ENCODE assay signal across 8 cellular contexts in the genomic region with DNA sequence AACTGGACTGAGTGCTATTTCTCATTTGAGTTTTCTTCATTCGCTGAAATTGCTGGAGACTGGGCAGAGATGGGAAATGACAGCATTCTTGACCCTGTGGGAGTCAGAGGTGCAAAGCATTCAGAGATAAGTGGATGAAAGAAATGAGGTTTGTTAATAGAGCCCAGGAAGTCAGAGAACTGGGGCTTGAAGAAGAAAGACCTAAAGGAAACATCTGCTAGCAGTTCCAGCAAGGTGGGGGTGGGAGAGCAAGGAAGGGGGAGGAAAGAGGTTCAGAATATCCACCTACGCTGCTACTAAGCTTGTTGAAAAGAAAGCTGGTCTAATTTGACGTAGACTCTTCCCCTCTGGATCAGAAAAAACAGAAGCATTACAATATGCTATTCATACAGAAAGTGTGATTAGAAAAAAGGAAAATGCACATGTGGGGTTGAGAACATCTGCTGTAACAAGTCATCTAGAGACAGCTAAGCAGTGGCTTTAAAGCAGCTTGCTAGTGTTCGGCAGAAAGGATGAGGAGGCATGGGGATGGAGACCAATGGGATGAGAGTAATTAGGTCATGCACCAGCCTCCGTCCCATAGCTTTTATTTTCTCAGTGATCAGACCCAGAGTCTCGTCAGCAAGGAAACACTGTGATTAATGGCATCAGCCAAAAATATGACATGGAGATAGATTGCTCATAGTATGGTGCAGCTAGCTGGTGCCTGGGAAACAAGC.
DNase-seq lines count a peak whose midpoint lies in the region; ATAC-seq and TF ChIP-seq lines count a peak whose summit lies in the region.

No MANE protein-coding gene starts in this region.

- H3K36me3 ChIP-seq in GM06990 (ENCODE audit: control insufficient read depth, insufficient read depth, low read length) (no peaks in the 10 kb centered on the region), HUES48 (ENCODE audit: control insufficient read depth, insufficient read depth, low read length) (0 out of 2 replicates have a peak, but pooled peaks cover 4% of the 10 kb centered on the region)

- H3K27me3 ChIP-seq in GM06990 (replicated peaks; ENCODE audit: control insufficient read depth, insufficient read depth, low read length): no peaks in the 10 kb centered on the region
- H3K27me3 ChIP-seq in HUES48 (ENCODE audit: control insufficient read depth, insufficient read depth, low read length): no peaks in the 10 kb centered on the region

- peak; percentile 72 for DNase-seq in GM06990 (ENCODE audit: extremely low read depth, insufficient read length)
- no peak for DNase-seq in coronary artery (ENCODE audit: low spot score)
- peak; percentile 85 for DNase-seq in stimulated activated CD4-positive, alpha-beta T cell treated with anti-CD3 and anti-CD28 coated beads, Interleukin-1b, Interleukin-23, amount 100 ng/mL, for 48 hours
- DNase-seq in NCI-H1105 (lab: John Stamatoyannopoulos, UW): no peak
- no peak for DNase-seq in SKM-1 (lab: John Stamatoyannopoulos, UW; ENCODE audit: unreplicated experiment)
- DNase-seq in GM03348 (ENCODE audit: low spot score): no peak

- no peak for TF ChIP-seq CTCF in GM06990 (IDR thresholded peaks at IDR 0.05; ENCODE audit: insufficient read depth, low read length, poor library complexity, severe bottlenecking)
- TF ChIP-seq CTCF in coronary artery (IDR thresholded peaks at IDR 0.05): no peak

- H3K27ac ChIP-seq in HUES48 (ENCODE audit: low read depth, low read length) (peak overlapping the region; percentile 13), coronary artery (peak overlapping the region; percentile 46 to 47)

- H3K4me1 ChIP-seq in HUES48 (ENCODE audit: control insufficient read depth, insufficient read depth, low read length): peaks cover 41% of the 10 kb centered on the region

- H3K4me3 ChIP-seq in GM06990 (replicated peaks; ENCODE audit: low read depth, low read length) (peak overlapping the region; percentile 45), HUES48 (ENCODE audit: low read depth, low read length) (no peak overlapping the region), coronary artery (peak overlapping the region; percentile 58)

- no peaks in the 10 kb centered on the region for H3K9me3 ChIP-seq in HUES48 (ENCODE audit: control insufficient read depth, insufficient read depth, low read length)

- ATAC-seq in GM21515 (IDR thresholded peaks at IDR 0.05; ENCODE audit: unreplicated experiment): peak; percentile 50

- no peak overlapping the region for H3K9ac ChIP-seq in HUES48 (ENCODE audit: low read depth, low read length)

Comparison
In these comparisons a context has a peak if more than half of its experiments do, and no peak if none do; other contexts are left out.
1. DNase-seq: peak in GM06990 (single experiment) and stimulated activated CD4-positive, alpha-beta T cell treated with anti-CD3 and anti-CD28 coated beads, Interleukin-1b, Interleukin-23, amount 100 ng/mL, for 48 hours (single experiment); none in coronary artery (single experiment), NCI-H1105 (single experiment), SKM-1 (single experiment) and GM03348 (single experiment).